8 cellular contexts compared by ENCODE assay signal in genomic region chr5:175967471-175968372, GRCh38. TPM values are rescaled to one million over a fixed set of nuclear protein-coding genes. Genes with fewer than 3 reads are reported as not detected.
DNase-seq lines count a peak whose midpoint lies in the region; ATAC-seq and TF ChIP-seq lines count a peak whose summit lies in the region.
"Not testable (repeated sequence)": the region's sequence is repeated elsewhere in the genome, so short reads cannot be mapped to it uniquely, and the experiment has no call there.

TSS of gene THOC3 (minus strand) at chr5:175968315. CDS start at chr5:175968208, 107 bp downstream.

- intact Hi-C loops in cardiac septum (cut with DNase I) = not testable (repeated sequence)

- CTCF ChIA-PET in WTC11 (lab: Charles Lee) = not testable (repeated sequence)

- DNase-seq in EH (ENCODE audit: low read depth) = peak; percentile 78
- DNase-seq in HK-2 (ENCODE audit: unreplicated experiment) = peak; percentile 41
- peak; percentile 70 for DNase-seq in WTC11 (ENCODE audit: low spot score)
- DNase-seq in astrocyte of the spinal cord (ENCODE audit: low read depth, low spot score) = peak; percentile 78
- DNase-seq in cardiac septum (ENCODE audit: low spot score) = peak; percentile 82
- not testable (repeated sequence) for DNase-seq in omental fat pad (ENCODE audit: low spot score)
- peak; percentile 43 to 73 for DNase-seq in stimulated activated CD8-positive, alpha-beta memory T cell treated with anti-CD3 and anti-CD28 coated beads, Interleukin-7, amount 100 ng/mL, for 4 hours (ENCODE audit: low read depth in 2 of 2)

- not testable (repeated sequence) for H3K9me3 Mint-ChIP-seq in WTC11

- H3K27ac Mint-ChIP-seq in WTC11 = not testable (repeated sequence)

- POLR2A ChIA-PET in WTC11 (lab: Charles Lee) = not testable (repeated sequence)

- H3K4me3 ChIP-seq in astrocyte of the spinal cord (ENCODE audit: low read depth, low read length) = peak within 1 kb of the TSS; percentile 58

- H3K36me3 Mint-ChIP-seq in WTC11 = not testable (repeated sequence)

- ATAC-seq in GM21619 (IDR thresholded peaks at IDR 0.05; ENCODE audit: unreplicated experiment) (peak; percentile 97), WTC11 (peak; percentile 99), omental fat pad (ENCODE audit: low FRiP score) (peak; percentile 100)

- in situ Hi-C loops in astrocyte of the spinal cord (cut with HindIII; ENCODE audit: low sequenced_read_pairs) = not testable (repeated sequence)

- H3K4me3 Mint-ChIP-seq in WTC11 = peak within 1 kb of the TSS; percentile 80

- H3K27me3 Mint-ChIP-seq in WTC11 (ENCODE audit: low read depth) = not testable (repeated sequence)

- not testable (repeated sequence) for TF ChIP-seq CTCF in WTC11 (IDR thresholded peaks at IDR 0.05); astrocyte of the spinal cord (IDR thresholded peaks at IDR 0.05; ENCODE audit: low read depth, low read length); omental fat pad (IDR thresholded peaks at IDR 0.05)

- H3K4me1 Mint-ChIP-seq in WTC11 = not testable (repeated sequence)

RNA-seq across cellular contexts. Expression of gene THOC3, which starts in this region (rescaled TPM):
- total RNA-seq in WTC11 (2021) (119 to 125 TPM (median 124 TPM) in 3 replicates), cardiac septum (11.0 TPM), omental fat pad (10 to 100 TPM; 18.9 to 29.8 (median 23.2) TPM)
